In the genomic region with DNA sequence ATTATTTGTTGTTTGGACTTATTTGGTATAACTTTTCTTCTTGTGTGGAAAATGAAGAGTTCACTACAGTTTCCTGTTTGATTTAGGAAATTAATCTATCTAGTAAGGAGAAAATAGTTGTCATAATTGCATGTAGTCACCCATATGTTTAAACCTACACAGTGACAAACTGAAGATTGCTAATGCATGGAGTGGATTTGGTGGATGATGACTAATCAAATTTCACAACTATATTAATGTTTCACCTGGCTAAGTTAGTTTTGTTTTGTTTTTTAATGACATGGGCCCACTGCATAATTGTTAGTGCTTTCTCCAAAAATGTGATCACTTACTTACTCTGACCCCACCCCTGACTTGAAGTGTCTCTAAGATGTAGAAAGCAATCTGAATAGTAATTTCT, we compare ENCODE assay signal across 19 cellular contexts.
A peak's percentile ranks its signal among the peaks of the same experiment; 100 is the strongest.
DNase-seq lines count a peak whose midpoint lies in the region; ATAC-seq, FAIRE-seq and TF ChIP-seq lines count a peak whose summit lies in the region.
"Had no signal": no experiment of that assay in that cellular context is flagged by ENCODE, and none has a peak within 500 bp of the region (broad histone marks: within the 10 kb centered on the region; RNA-seq: fewer than 3 reads in every experiment).

No MANE protein-coding gene starts in this region.

- intact Hi-C loops in pancreas (cut with DNase I): no loop called here

- TF ChIP-seq CTCF in A549 (IDR thresholded peaks at IDR 0.05): no peak
- TF ChIP-seq CTCF in RWPE1 (conservative IDR thresholded peaks at IDR 0.05; ENCODE audit: low read depth): no peak
- no peak for TF ChIP-seq CTCF in foreskin keratinocyte (conservative IDR thresholded peaks at IDR 0.05)
- no peak for TF ChIP-seq CTCF in pancreas (IDR thresholded peaks at IDR 0.05)

- no peak for TF ChIP-seq POLR2A in A549 (IDR thresholded peaks at IDR 0.05; ENCODE audit: low read length)

- DNase-seq in A549 (ENCODE audit: low read depth in 1 of 2, low spot score in 1 of 2) (no peak), HCEC 1CT (peak; percentile 45), RWPE1 (ENCODE audit: low spot score) (peak; percentile 20), foreskin keratinocyte (peak; percentile 36 to 52), T-helper 9 cell (no peak), NCI-H2171 (lab: John Stamatoyannopoulos, UW) (no peak), pancreas (no peak)
- DNase-seq: CD8-positive, alpha-beta memory T cell; DMS 273 treated with DMSO at 0.1 percent for 48 hours; GF-D8; NCI-H187; NCI-H345; NCI-H526 treated with DMSO at 0.1 percent for 48 hours had no signal

- ATAC-seq in A549: no peak
- peak; percentile 84 for ATAC-seq in foreskin keratinocyte
- no peak for ATAC-seq in HG03521 (IDR thresholded peaks at IDR 0.05; ENCODE audit: unreplicated experiment)
- ATAC-seq in pancreas: no peak
- ATAC-seq: Right ventricle myocardium inferior had no signal

- peak overlapping the region; percentile 46 for H3K4me2 ChIP-seq in A549
- H3K4me2 ChIP-seq: BLaER1 treated with 17β-estradiol and CSF1 and Interleukin-3, amounts not matched to agents 10 nM and 100 nM had no signal

- TF ChIP-seq EP300 in A549 (IDR thresholded peaks at IDR 0.05): no peak

- no peaks in the 10 kb centered on the region for H3K36me3 ChIP-seq in pancreas

- H3K4me3 ChIP-seq in A549: no peak overlapping the region
- no peak overlapping the region for H3K4me3 ChIP-seq in pancreas
- H3K4me3 ChIP-seq: BLaER1 treated with 17β-estradiol and CSF1 and Interleukin-3, amounts not matched to agents 10 nM and 100 nM; SK-N-MC had no signal

- H3K9me3 ChIP-seq in A549: no peaks in the 10 kb centered on the region
- no peaks in the 10 kb centered on the region for H3K9me3 ChIP-seq in pancreas
- H3K9me3 ChIP-seq: BLaER1 treated with 17β-estradiol and CSF1 and Interleukin-3, amounts not matched to agents 10 nM and 100 nM had no signal

- POLR2A ChIA-PET in A549 (lab: Yijun Ruan, JAX) (no interaction called here), RWPE1 (lab: Yijun Ruan, JAX; ENCODE audit: low non-redundant PET) (no interaction called here)

- FAIRE-seq in A549 (lab: Jason Lieb, UNC): no peak
- no peak for FAIRE-seq in pancreas (lab: Jason Lieb, UNC)
- FAIRE-seq: GM12891, GM18507 had no signal

- H3K27ac ChIP-seq in A549: no peak overlapping the region
- no peak overlapping the region for H3K27ac ChIP-seq in RWPE1
- H3K27ac ChIP-seq in foreskin keratinocyte: no peak overlapping the region
- no peak overlapping the region for H3K27ac ChIP-seq in pancreas
- H3K27ac ChIP-seq: BLaER1 treated with 17β-estradiol and CSF1 and Interleukin-3, amounts not matched to agents 10 nM and 100 nM; SK-N-MC had no signal

- no peak for TF ChIP-seq RAD21 in A549 (conservative IDR thresholded peaks at IDR 0.05 in 1 of 2, IDR thresholded peaks at IDR 0.05 in 1 of 2)

- CTCF ChIA-PET in A549 (lab: Yijun Ruan, JAX) (no interaction called here), RWPE1 (lab: Yijun Ruan, JAX) (no interaction called here)

- H3K27me3 ChIP-seq in foreskin keratinocyte (no peaks in the 10 kb centered on the region), pancreas (no peaks in the 10 kb centered on the region)
- H3K27me3 ChIP-seq: BLaER1 treated with 17β-estradiol and CSF1 and Interleukin-3, amounts not matched to agents 10 nM and 100 nM had no signal

- peaks cover 10% of the 10 kb centered on the region for H3K4me1 ChIP-seq in A549
- H3K4me1 ChIP-seq in foreskin keratinocyte: peaks cover 20% of the 10 kb centered on the region
- H3K4me1 ChIP-seq in pancreas: no peaks in the 10 kb centered on the region
- H3K4me1 ChIP-seq: BLaER1 treated with 17β-estradiol and CSF1 and Interleukin-3, amounts not matched to agents 10 nM and 100 nM had no signal

TF ChIP-seq in A549, 52 proteins besides CTCF, POLR2A, EP300 and RAD21:
- TF ChIP-seq MAFK (IDR thresholded peaks at IDR 0.05; ENCODE audit: partially characterized antibody): peak; percentile 65
- TF ChIP-seq FOSL2 (IDR thresholded peaks at IDR 0.05): no peak
- 0 out of 2 replicates have a peak, but pooled peaks have one; percentile 6 for TF ChIP-seq FOSL2 (CRISPR knock-in tag; IDR thresholded peaks at IDR 0.05)
- no peak for TF ChIP-seq MYC (IDR thresholded peaks at IDR 0.05; ENCODE audit: borderline replicate concordance, low read length)

Comparison
In these comparisons a context has a peak if more than half of its experiments do, and no peak if none do; other contexts are left out.
1. DNase-seq: peak in HCEC 1CT (single experiment), RWPE1 (single experiment) and foreskin keratinocyte (2 of 2); none in A549 (0 of 2), T-helper 9 cell (single experiment), NCI-H2171 (single experiment) and pancreas (0 of 6).